In genomic region chr7:80359476-80359875, GRCh38 we compare ENCODE assay signal across 34 cellular contexts.
"Had no signal": no experiment of that assay in that cellular context is flagged by ENCODE, and none has a peak within 500 bp of the region (broad histone marks: within the 10 kb centered on the region; RNA-seq: fewer than 3 reads in every experiment).

No MANE protein-coding gene starts in this region.

- H3K4me3 Mint-ChIP-seq: activated CD4-positive, alpha-beta T cell treated with anti-CD3 and anti-CD28 coated beads for 36 hours; activated CD4-positive, alpha-beta T cell treated with anti-CD3 and anti-CD28 coated beads, Interleukin-2, amount 10 ng/mL, durations not matched to agents 7 days and 5 days; activated CD8-positive, alpha-beta T cell treated with anti-CD3 and anti-CD28 coated beads, Interleukin-2, amount 10 ng/mL, durations not matched to agents 7 days and 5 days; activated naive CD4-positive, alpha-beta T cell treated with anti-CD3 and anti-CD28 coated beads, Interleukin-2, amount 50 U/mL, for 24 hours; activated naive CD8-positive, alpha-beta T cell treated with anti-CD3 and anti-CD28 coated beads, Interleukin-2, amount 10 ng/mL, durations not matched to agents 7 days and 5 days; activated T-cell treated with anti-CD3 and anti-CD28 coated beads, Interleukin-2, amount 50 U/mL, for 24 hours; brain; T-helper 1 cell treated with Interleukin-12 subunit alpha and Interleukin-12 subunit beta and Interleukin-4 antibody, amounts not matched to agents 30 μg/mL and 1 μg/mL, for 36 hours; T-helper 2 cell treated with Interferon-gamma antibody and Interleukin-4, amounts not matched to agents 5 μg/mL and 100 μg/mL, for 36 hours had no signal

- H3K36me3 ChIP-seq: adrenal gland, SJCRH30 had no signal

- H3K27ac ChIP-seq: adrenal gland, PC-9, SJCRH30 had no signal

- H3K4me1 Mint-ChIP-seq: activated CD4-positive, alpha-beta T cell treated with anti-CD3 and anti-CD28 coated beads for 36 hours; activated CD4-positive, alpha-beta T cell treated with anti-CD3 and anti-CD28 coated beads, Interleukin-2, amount 10 ng/mL, durations not matched to agents 7 days and 5 days; activated naive CD4-positive, alpha-beta T cell treated with anti-CD3 and anti-CD28 coated beads, Interleukin-2, amount 50 U/mL, for 24 hours; activated naive CD8-positive, alpha-beta T cell treated with anti-CD3 and anti-CD28 coated beads, Interleukin-2, amount 10 ng/mL, durations not matched to agents 7 days and 5 days; brain had no signal

- H2AFZ ChIP-seq: PC-9 had no signal

- ATAC-seq: activated CD4-positive, alpha-beta T cell treated with anti-CD3 and anti-CD28 coated beads for 36 hours; activated CD4-positive, CD25-positive, alpha-beta regulatory T cell treated with anti-CD3 and anti-CD28 coated beads, Interleukin-2, amount 50 U/mL, for 24 hours; activated CD8-positive, alpha-beta T cell treated with anti-CD3 and anti-CD28 coated beads, Interleukin-2, amount 10 ng/mL, durations not matched to agents 7 days and 5 days had no signal

- H3K9me3 ChIP-seq: adrenal gland, SJCRH30 had no signal

- H3K9ac ChIP-seq: SK-N-SH had no signal

- H3K36me3 Mint-ChIP-seq: activated naive CD4-positive, alpha-beta T cell treated with anti-CD3 and anti-CD28 coated beads, Interleukin-2, amount 50 U/mL, for 24 hours; activated naive CD8-positive, alpha-beta T cell treated with anti-CD3 and anti-CD28 coated beads, Interleukin-2, amount 10 ng/mL, durations not matched to agents 7 days and 5 days; brain had no signal

- DNase-seq: activated CD4-positive, alpha-beta T cell treated with anti-CD3 and anti-CD28 coated beads for 36 hours; activated CD4-positive, alpha-beta T cell treated with anti-CD3 and anti-CD28 coated beads, Interleukin-2, amount 10 ng/mL, durations not matched to agents 7 days and 5 days; activated CD4-positive, alpha-beta T cell treated with anti-CD3 and anti-CD28 coated beads, Interleukin-2, amount 50 U/mL, for 48 hours; activated CD8-positive, alpha-beta T cell treated with anti-CD3 and anti-CD28 coated beads, Interleukin-2, amount 10 ng/mL, durations not matched to agents 7 days and 5 days; activated gamma-delta T cell; activated naive CD4-positive, alpha-beta T cell treated with Interleukin-2 at 50 U/mL for 16 hours; activated naive CD8-positive, alpha-beta T cell treated with anti-CD3 and anti-CD28 coated beads, Interleukin-2, amount 10 ng/mL, durations not matched to agents 7 days and 5 days; activated T-cell treated with anti-CD3 and anti-CD28 coated beads, Interleukin-2, amount 50 U/mL, for 24 hours; adrenal gland; central memory CD4-positive, alpha-beta T cell; Kasumi-1; KG1; MM.1S; MV-4-11; NCI-H1092; NCI-H146; NCI-H187; NCI-H2029 treated with DMSO at 0.1 percent for 48 hours; NCI-H2107; NCI-H2171; NCI-H510A; NCI-H526; NCI-H748 treated with DMSO at 0.1 percent for 48 hours; NK-92 treated with Interleukin-12 subunit alpha and Interleukin-12 subunit beta, amount 100 ng/mL, for 24 hours; PC-9; SHP77; SJCRH30; SK-N-SH had no signal

- H3K9me3 Mint-ChIP-seq: activated CD4-positive, alpha-beta T cell treated with anti-CD3 and anti-CD28 coated beads, Interleukin-2, amount 10 ng/mL, durations not matched to agents 7 days and 5 days; activated naive CD4-positive, alpha-beta T cell treated with anti-CD3 and anti-CD28 coated beads, Interleukin-2, amount 50 U/mL, for 24 hours; activated T-helper 2 cell treated with anti-CD3 and anti-CD28 coated beads, Interferon-gamma antibody, Interleukin-2, Interleukin-4, amounts not matched to agents 10 μg/mL and 5 μg/mL and 100 μg/mL, durations not matched to agents 14 hours and 24 hours and 36 hours; T-helper 1 cell treated with Interleukin-12 subunit alpha and Interleukin-12 subunit beta and Interleukin-4 antibody, amounts not matched to agents 30 μg/mL and 1 μg/mL, for 36 hours; T-helper 2 cell treated with Interferon-gamma antibody and Interleukin-4, amounts not matched to agents 5 μg/mL and 100 μg/mL, for 36 hours had no signal

- H3K27me3 ChIP-seq: adrenal gland, SJCRH30 had no signal

- H3K4me1 ChIP-seq: adrenal gland had no signal

- H3K27me3 Mint-ChIP-seq: activated CD4-positive, alpha-beta T cell treated with anti-CD3 and anti-CD28 coated beads for 36 hours; activated CD4-positive, alpha-beta T cell treated with anti-CD3 and anti-CD28 coated beads, Interleukin-2, amount 10 ng/mL, durations not matched to agents 7 days and 5 days; activated naive CD4-positive, alpha-beta T cell treated with anti-CD3 and anti-CD28 coated beads, Interleukin-2, amount 50 U/mL, for 24 hours; activated naive CD8-positive, alpha-beta T cell treated with anti-CD3 and anti-CD28 coated beads, Interleukin-2, amount 10 ng/mL, durations not matched to agents 7 days and 5 days; activated T-cell treated with anti-CD3 and anti-CD28 coated beads, Interleukin-2, amount 50 U/mL, for 24 hours had no signal

- H3K4me3 ChIP-seq: adrenal gland, PC-9, SJCRH30 had no signal

- H3K27ac Mint-ChIP-seq: activated CD4-positive, alpha-beta T cell treated with anti-CD3 and anti-CD28 coated beads for 36 hours; activated CD4-positive, alpha-beta T cell treated with anti-CD3 and anti-CD28 coated beads, Interleukin-2, amount 10 ng/mL, durations not matched to agents 7 days and 5 days; activated CD8-positive, alpha-beta T cell treated with anti-CD3 and anti-CD28 coated beads, Interleukin-2, amount 10 ng/mL, durations not matched to agents 7 days and 5 days; activated naive CD4-positive, alpha-beta T cell treated with anti-CD3 and anti-CD28 coated beads, Interleukin-2, amount 50 U/mL, for 24 hours; activated naive CD8-positive, alpha-beta T cell treated with anti-CD3 and anti-CD28 coated beads, Interleukin-2, amount 10 ng/mL, durations not matched to agents 7 days and 5 days; activated T-cell treated with anti-CD3 and anti-CD28 coated beads, Interleukin-2, amount 50 U/mL, for 24 hours; activated T-helper 2 cell treated with anti-CD3 and anti-CD28 coated beads, Interferon-gamma antibody, Interleukin-2, Interleukin-4, amounts not matched to agents 10 μg/mL and 5 μg/mL and 100 μg/mL, durations not matched to agents 14 hours and 24 hours and 36 hours; brain; T-helper 1 cell treated with Interleukin-12 subunit alpha and Interleukin-12 subunit beta and Interleukin-4 antibody, amounts not matched to agents 30 μg/mL and 1 μg/mL, for 36 hours; T-helper 2 cell treated with Interferon-gamma antibody and Interleukin-4, amounts not matched to agents 5 μg/mL and 100 μg/mL, for 36 hours had no signal

- H3K4me2 ChIP-seq: PC-9, SK-N-SH had no signal

- H3K9me2 ChIP-seq: SK-N-SH had no signal
